ENCODE assay signal across 14 cellular contexts in genomic region chr11:63868399-63869064, GRCh38. TPM values are rescaled to one million over a fixed set of nuclear protein-coding genes. Genes with fewer than 3 reads are reported as not detected.
DNase-seq lines count a peak whose midpoint lies in the region; ATAC-seq and TF ChIP-seq lines count a peak whose summit lies in the region.
"Had no signal": no experiment of that assay in that cellular context is flagged by ENCODE, and none has a peak within 500 bp of the region (broad histone marks: within the 10 kb centered on the region; RNA-seq: fewer than 3 reads in every experiment).

No MANE protein-coding gene starts in this region.

- no peaks in the 10 kb centered on the region for H3K36me3 ChIP-seq in CD8-positive, alpha-beta memory T cell (ENCODE audit: insufficient read depth, low read length)
- peaks cover 34% of the 10 kb centered on the region; the same call in 1 of the 2 replicates for H3K36me3 ChIP-seq in OCI-LY1 (ENCODE audit: insufficient read depth, low read length)
- H3K36me3 ChIP-seq: sigmoid colon had no signal

- no peaks in the 10 kb centered on the region for H3K9me2 ChIP-seq in OCI-LY1 (ENCODE audit: low read depth, low read length)

- 0 out of 2 replicates have a peak overlapping the region, but pooled peaks have one; percentile 2 for H3K4me2 ChIP-seq in OCI-LY1 (ENCODE audit: low read length)

- H3K27ac ChIP-seq in CD8-positive, alpha-beta memory T cell (ENCODE audit: low read depth, low read length): no peak overlapping the region
- H3K27ac ChIP-seq in OCI-LY1 (ENCODE audit: low read depth, low read length, poor library complexity, severe bottlenecking): no peak overlapping the region
- H3K27ac ChIP-seq: sigmoid colon had no signal

- ATAC-seq in sciatic nerve (no peak), GM19395 (IDR thresholded peaks at IDR 0.05; ENCODE audit: unreplicated experiment) (no peak)

- DNase-seq in CD8-positive, alpha-beta memory T cell: no peak
- DNase-seq in posterior vena cava (ENCODE audit: low spot score) (peak; percentile 31), sciatic nerve (ENCODE audit: low spot score) (no peak), mesenteric fat pad (ENCODE audit: low spot score) (no peak)
- no peak for DNase-seq in stimulated activated CD4-positive, alpha-beta T cell treated with anti-CD3 and anti-CD28 coated beads, Interleukin-1b, Interleukin-23, amount 100 ng/mL, for 48 hours
- DNase-seq: activated CD8-positive, alpha-beta memory T cell treated with anti-CD3 and anti-CD28 coated beads, Interleukin-2, amount 50 U/mL, for 4 hours; glutamatergic neuron; KG1; sigmoid colon had no signal

- H3K36me3 Mint-ChIP-seq in CD8-positive, alpha-beta memory T cell: peaks cover 0 to 24% (median 0%) of the 10 kb centered on the region in 3 donors
- H3K36me3 Mint-ChIP-seq in dendritic cell treated with granulocyte-macrophage colony-stimulating factor and Interleukin-4, amounts not matched to agents 40 ng/mL and 50 ng/mL, for 4 days (ENCODE audit: low read depth): peaks cover 67% of the 10 kb centered on the region

- H3K79me2 ChIP-seq in OCI-LY1 (ENCODE audit: insufficient read depth, low read length): peaks cover 32% of the 10 kb centered on the region

- H3K9me3 ChIP-seq in CD8-positive, alpha-beta memory T cell (ENCODE audit: low read length): no peaks in the 10 kb centered on the region
- H3K9me3 ChIP-seq in OCI-LY1 (ENCODE audit: low read length): no peaks in the 10 kb centered on the region
- H3K9me3 ChIP-seq: HAP-1, sigmoid colon had no signal

- intact Hi-C loops in dendritic cell treated with granulocyte-macrophage colony-stimulating factor and Interleukin-4, amounts not matched to agents 40 ng/mL and 50 ng/mL, for 4 days (cut with micrococcal nuclease): no loop called here
- intact Hi-C loops in posterior vena cava (cut with DNase I) (no loop called here), sciatic nerve (cut with DNase I) (no loop called here)

- no peak overlapping the region for H2AFZ ChIP-seq in OCI-LY1 (ENCODE audit: low read length)

- peak overlapping the region; percentile 9 for H3K4me3 ChIP-seq in CD8-positive, alpha-beta memory T cell (ENCODE audit: low read length)
- H3K4me3 ChIP-seq in OCI-LY1 (ENCODE audit: low read depth, low read length, poor library complexity, severe bottlenecking): no peak overlapping the region
- H3K4me3 ChIP-seq: HAP-1, sigmoid colon, SK-N-MC had no signal

- H3K4me3 Mint-ChIP-seq in CD8-positive, alpha-beta memory T cell: peak overlapping the region in 6 of 7 donors; percentile 18 to 71 (median 48)
- no peak overlapping the region for H3K4me3 Mint-ChIP-seq in dendritic cell treated with granulocyte-macrophage colony-stimulating factor and Interleukin-4, amounts not matched to agents 40 ng/mL and 50 ng/mL, for 4 days

- TF ChIP-seq CTCF in OCI-LY1 (IDR thresholded peaks at IDR 0.05; ENCODE audit: low read length): no peak

- CTCF ChIA-PET in CD8-positive, alpha-beta memory T cell (lab: Charles Lee): no interaction called here

- H3K27me3 Mint-ChIP-seq in CD8-positive, alpha-beta memory T cell: no peaks in the 10 kb centered on the region
- H3K27me3 Mint-ChIP-seq in dendritic cell treated with granulocyte-macrophage colony-stimulating factor and Interleukin-4, amounts not matched to agents 40 ng/mL and 50 ng/mL, for 4 days: no peaks in the 10 kb centered on the region

- POLR2A ChIA-PET in CD8-positive, alpha-beta memory T cell (lab: Charles Lee): interaction anchor here (0.5 to 1.0 kb wide), 4 partner anchors 18 to 1142 kb away, joined by 3 to 6 read pairs (median 4); partner anchors contain the start of gene MARK2

- H3K27ac Mint-ChIP-seq in CD8-positive, alpha-beta memory T cell: peak overlapping the region in 6 of 8 donors; percentile 67 to 99 (median 84)
- H3K27ac Mint-ChIP-seq in dendritic cell treated with granulocyte-macrophage colony-stimulating factor and Interleukin-4, amounts not matched to agents 40 ng/mL and 50 ng/mL, for 4 days: peak overlapping the region; percentile 22

- H3F3A ChIP-seq in OCI-LY1 (ENCODE audit: insufficient read depth, low read length): no peaks in the 10 kb centered on the region

- peaks cover 84% of the 10 kb centered on the region for H3K4me1 ChIP-seq in CD8-positive, alpha-beta memory T cell (ENCODE audit: insufficient read depth, low read length)
- H3K4me1 ChIP-seq in OCI-LY1 (ENCODE audit: insufficient read depth, low read length, severe bottlenecking): peaks cover 49% of the 10 kb centered on the region

- no peaks in the 10 kb centered on the region for H3K9me3 Mint-ChIP-seq in CD8-positive, alpha-beta memory T cell
- H3K9me3 Mint-ChIP-seq in dendritic cell treated with granulocyte-macrophage colony-stimulating factor and Interleukin-4, amounts not matched to agents 40 ng/mL and 50 ng/mL, for 4 days: no peaks in the 10 kb centered on the region

- peaks cover 80 to 87% (median 86%) of the 10 kb centered on the region in 3 donors for H3K4me1 Mint-ChIP-seq in CD8-positive, alpha-beta memory T cell
- peaks cover 82% of the 10 kb centered on the region for H3K4me1 Mint-ChIP-seq in dendritic cell treated with granulocyte-macrophage colony-stimulating factor and Interleukin-4, amounts not matched to agents 40 ng/mL and 50 ng/mL, for 4 days (ENCODE audit: low read depth)

- H3K27me3 ChIP-seq in CD8-positive, alpha-beta memory T cell (ENCODE audit: insufficient read depth, low read length, poor library complexity, severe bottlenecking): no peaks in the 10 kb centered on the region
- no peaks in the 10 kb centered on the region for H3K27me3 ChIP-seq in OCI-LY1 (ENCODE audit: insufficient read depth, low read length)
- H3K27me3 ChIP-seq: sigmoid colon had no signal

- no peak overlapping the region for H3K9ac ChIP-seq in OCI-LY1 (ENCODE audit: low read length)

- no peaks in the 10 kb centered on the region for H4K20me1 ChIP-seq in OCI-LY1 (ENCODE audit: insufficient read depth, low read length)

RNA-seq across cellular contexts. Expression of gene MARK2, which starts 29.6 kb away (rescaled TPM):
- 10 to 100 TPM; 34.5 to 38.0 TPM for total RNA-seq in CD8-positive, alpha-beta memory T cell
- polyA plus RNA-seq in CD8-positive, alpha-beta memory T cell: 72.5 TPM
- 10 to 100 TPM; 20.5 to 24.5 TPM for total RNA-seq in posterior vena cava
- total RNA-seq in sciatic nerve: 29.8 TPM
- total RNA-seq in mesenteric fat pad: 32.2 TPM

RNA-seq across cellular contexts. Expression of gene RCOR2, which starts 48.4 kb away (rescaled TPM):
- under 1 TPM; 0.11 to 0.13 TPM for total RNA-seq in CD8-positive, alpha-beta memory T cell
- not detected for polyA plus RNA-seq in CD8-positive, alpha-beta memory T cell
- total RNA-seq in posterior vena cava (1 to 10 TPM in 1 of 2 donors, under 1 TPM in 1; 0.95 to 2.7 TPM), sciatic nerve (0.40 TPM), mesenteric fat pad (0.58 TPM)

RNA-seq across cellular contexts. Expression of gene SPINDOC, which starts 55.3 kb away (rescaled TPM):
- 10 to 100 TPM; 38.7 to 41.4 TPM for total RNA-seq in CD8-positive, alpha-beta memory T cell
- polyA plus RNA-seq in CD8-positive, alpha-beta memory T cell: 1.4 TPM
- 10 to 100 TPM; 11.8 to 15.1 TPM for total RNA-seq in posterior vena cava
- 16.0 TPM for total RNA-seq in sciatic nerve
- 16.2 TPM for total RNA-seq in mesenteric fat pad
